15 cellular contexts compared by ENCODE assay signal in the genomic region with DNA sequence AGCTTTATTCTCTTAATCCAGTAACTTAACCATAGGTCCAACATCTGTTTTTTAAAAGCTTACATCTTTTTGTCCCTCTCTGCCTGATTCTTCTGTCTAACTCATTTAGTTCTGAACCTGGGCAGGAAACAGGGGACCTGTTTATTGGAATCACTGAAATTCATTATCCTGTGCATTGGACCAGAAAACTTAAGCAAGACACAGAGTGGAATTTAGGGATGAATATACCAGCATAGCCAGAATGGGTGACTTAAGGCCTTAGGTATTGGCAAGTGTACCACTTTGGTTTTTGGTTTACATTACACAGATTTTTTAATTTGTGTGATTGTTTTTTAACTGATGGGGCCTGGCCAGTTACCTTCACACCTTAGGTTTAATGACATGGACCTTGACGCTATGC.
DNase-seq lines count a peak whose midpoint lies in the region; TF ChIP-seq lines count a peak whose summit lies in the region.
"Had no signal": no experiment of that assay in that cellular context is flagged by ENCODE, and none has a peak within 500 bp of the region (broad histone marks: within the 10 kb centered on the region; RNA-seq: fewer than 3 reads in every experiment).

No MANE protein-coding gene starts in this region.

- H3K27me3 Mint-ChIP-seq in chondrocyte (ENCODE audit: low read depth): no peaks in the 10 kb centered on the region
- H3K27me3 Mint-ChIP-seq: CD4-positive, alpha-beta memory T cell had no signal

- H3K27me3 ChIP-seq in kidney epithelial cell (ENCODE audit: control insufficient read depth, insufficient read depth, low read length): no peaks in the 10 kb centered on the region
- H3K27me3 ChIP-seq: BLaER1 had no signal

- no peaks in the 10 kb centered on the region for H3K4me1 Mint-ChIP-seq in chondrocyte (ENCODE audit: low read depth)
- H3K4me1 Mint-ChIP-seq: CD14-positive monocyte; CD4-positive, alpha-beta memory T cell had no signal

- no peaks in the 10 kb centered on the region for H3K9me3 Mint-ChIP-seq in chondrocyte (ENCODE audit: low read depth)

- no peaks in the 10 kb centered on the region for H3K36me3 Mint-ChIP-seq in chondrocyte (ENCODE audit: low read depth)
- H3K36me3 Mint-ChIP-seq: CD14-positive monocyte; CD4-positive, alpha-beta memory T cell had no signal

- no peaks in the 10 kb centered on the region for H3K36me3 ChIP-seq in kidney epithelial cell (ENCODE audit: control insufficient read depth, insufficient read depth, low read length)
- H3K36me3 ChIP-seq: BLaER1 had no signal

- TF ChIP-seq CTCF in astrocyte of the spinal cord (IDR thresholded peaks at IDR 0.05; ENCODE audit: low read depth, low read length) (no peak), kidney epithelial cell (IDR thresholded peaks at IDR 0.05; ENCODE audit: insufficient read depth, low read length, poor library complexity, severe bottlenecking) (no peak), chondrocyte (IDR thresholded peaks at IDR 0.05) (no peak)

- H3K4me3 Mint-ChIP-seq in chondrocyte (ENCODE audit: unreplicated experiment): no peak overlapping the region
- H3K4me3 Mint-ChIP-seq: CD14-positive monocyte; CD4-positive, alpha-beta memory T cell had no signal

- H3K4me3 ChIP-seq in astrocyte of the spinal cord (ENCODE audit: low read depth, low read length) (no peak overlapping the region), kidney epithelial cell (ENCODE audit: low read depth, low read length) (no peak overlapping the region)
- H3K4me3 ChIP-seq: BLaER1, GM23248 had no signal

- H3K27ac Mint-ChIP-seq in chondrocyte (ENCODE audit: unreplicated experiment): no peak overlapping the region
- H3K27ac Mint-ChIP-seq: CD14-positive monocyte; CD4-positive, alpha-beta memory T cell had no signal

- peak; percentile 61 for DNase-seq in SK-N-DZ (ENCODE audit: low spot score)
- peak; percentile 39 for DNase-seq in astrocyte of the spinal cord (ENCODE audit: low read depth, low spot score)
- DNase-seq in kidney epithelial cell (ENCODE audit: low read depth): peak; percentile 35
- DNase-seq in renal cortical epithelial cell (ENCODE audit: low read depth): peak; percentile 78
- DNase-seq in Kasumi-1 (lab: John Stamatoyannopoulos, UW): no peak
- DNase-seq in NCI-H69 (lab: John Stamatoyannopoulos, UW): no peak
- DNase-seq in chondrocyte (ENCODE audit: low spot score): no peak
- DNase-seq: 8988T; CD4-positive, alpha-beta memory T cell; DMS153; DMS79; GDM1; GM23248 had no signal

- in situ Hi-C loops in astrocyte of the spinal cord (cut with HindIII; ENCODE audit: low sequenced_read_pairs): no loop called here

Comparison
In these comparisons a context has a peak if more than half of its experiments do, and no peak if none do; other contexts are left out.
1. DNase-seq: peak in SK-N-DZ (single experiment), astrocyte of the spinal cord (single experiment), kidney epithelial cell (single experiment) and renal cortical epithelial cell (single experiment); none in Kasumi-1 (0 of 2), NCI-H69 (single experiment) and chondrocyte (single experiment).